Comparison of ENCODE assay signal across 8 cellular contexts in the genomic region with DNA sequence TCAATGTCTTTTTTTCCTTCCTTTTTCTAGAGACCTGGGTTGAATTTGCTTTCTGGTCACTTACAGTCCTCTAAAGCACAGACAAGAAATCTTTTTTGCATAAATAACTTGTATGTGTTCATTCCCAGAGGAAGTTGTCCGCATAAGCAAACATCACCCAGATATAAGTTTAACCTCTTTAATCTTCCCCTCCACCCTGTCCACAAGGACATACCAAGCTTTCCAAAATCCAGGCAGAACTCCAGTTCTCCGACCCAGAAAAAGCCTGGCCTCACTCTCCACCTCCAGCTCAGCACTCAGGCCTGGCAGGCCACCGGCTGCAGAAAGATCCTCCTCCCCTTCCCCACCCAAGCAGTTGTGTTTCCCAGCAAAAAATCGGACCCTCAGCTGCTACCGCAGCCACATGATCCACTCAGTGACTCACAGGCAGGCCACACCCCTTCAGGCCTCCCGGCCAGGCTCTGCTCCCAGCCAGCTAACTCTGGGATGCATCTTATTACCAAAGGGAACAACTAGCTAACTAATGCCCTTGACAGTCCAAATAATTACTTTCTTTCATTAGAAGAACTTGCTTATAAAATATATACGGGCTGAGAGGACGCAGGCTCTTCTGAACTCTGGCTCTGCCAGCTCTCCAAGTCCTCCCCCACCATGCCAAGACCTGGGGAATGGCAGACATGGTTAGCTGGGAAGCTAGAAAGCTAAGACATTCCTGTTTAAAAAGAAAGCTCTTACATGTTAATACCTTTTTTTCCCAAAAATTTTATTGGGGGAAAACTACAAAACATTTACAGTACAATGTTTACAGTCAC. TPM values are rescaled to one million over a fixed set of nuclear protein-coding genes. Genes with fewer than 3 reads are reported as not detected.
DNase-seq lines count a peak whose midpoint lies in the region; ATAC-seq and TF ChIP-seq lines count a peak whose summit lies in the region.

No MANE protein-coding gene starts in this region.

- CTCF ChIA-PET in HEK293T (lab: Yijun Ruan, JAX) (interaction anchor here (0.5 to 2.4 kb wide), 7 partner anchors 51 to 390 kb away, joined by 3 to 10 read pairs (median 3); no protein-coding TSS in a partner anchor), PC-3 (lab: Charles Lee) (interaction anchor here (0.6 to 1.5 kb wide), 4 partner anchors 91 to 260 kb away, joined by 3 to 6 read pairs (median 5); no protein-coding TSS in a partner anchor)

- H3K4me1 ChIP-seq in PC-3 (ENCODE audit: insufficient read depth, low read length) (peaks cover 43% of the 10 kb centered on the region), fibroblast of lung (ENCODE audit: control insufficient read depth, extremely low read depth, insufficient read depth, low read length) (peaks cover 19% of the 10 kb centered on the region), muscle layer of duodenum (ENCODE audit: control insufficient read depth in 1 of 2, insufficient read depth in 2 of 2, low read length in 2 of 2) (peaks cover 13 to 33% of the 10 kb centered on the region in 2 donors)

- peak overlapping the region; percentile 88 for H3K4me3 ChIP-seq in PC-3 (ENCODE audit: low read length)
- H3K4me3 ChIP-seq in fibroblast of lung (replicated peaks in 1 of 4; ENCODE audit: control extremely low read depth in 1 of 4, insufficient read depth in 1 of 4, low read depth in 3 of 4, low read length in 4 of 4), result peak overlapping the region; percentile 78 to 99 (median 81)
- peak overlapping the region; percentile 96 to 97 for H3K4me3 ChIP-seq in muscle layer of duodenum (ENCODE audit: low read depth in 1 of 2, low read length in 2 of 2)

- H3K9ac ChIP-seq in PC-3 (ENCODE audit: low read length) (peak overlapping the region; percentile 98), fibroblast of lung (ENCODE audit: insufficient read depth, low read length) (peak overlapping the region; percentile 46)

- H3K9me3 ChIP-seq in PC-3 (ENCODE audit: low read length) (no peaks in the 10 kb centered on the region), fibroblast of lung (ENCODE audit: control insufficient read depth, insufficient read depth, low read depth, low read length) (no peaks in the 10 kb centered on the region), muscle layer of duodenum (ENCODE audit: control insufficient read depth in 1 of 2, low read length in 2 of 2) (no peaks in the 10 kb centered on the region)

- H3K27ac ChIP-seq in PC-3 (ENCODE audit: low read length), result peak overlapping the region; percentile 90
- H3K27ac ChIP-seq in fibroblast of lung (ENCODE audit: insufficient read depth, low read length), result peak overlapping the region; percentile 84
- peak overlapping the region; percentile 99 for H3K27ac ChIP-seq in muscle layer of duodenum (ENCODE audit: low read length)

- H3F3A ChIP-seq in PC-3 (ENCODE audit: low read length, unreplicated experiment), result peaks cover 14% of the 10 kb centered on the region

- no peak overlapping the region for H2AFZ ChIP-seq in PC-3 (ENCODE audit: low read length)
- no peak overlapping the region for H2AFZ ChIP-seq in fibroblast of lung (ENCODE audit: low read length)

- TF ChIP-seq CTCF in PC-3 (conservative IDR thresholded peaks at IDR 0.05; ENCODE audit: low read depth, low read length) (no peak), fibroblast of lung (conservative IDR thresholded peaks at IDR 0.05 in 1 of 2, IDR thresholded peaks at IDR 0.05 in 1 of 2; ENCODE audit: low read depth in 1 of 2, low read length in 2 of 2) (no peak)

- POLR2A ChIA-PET in HEK293T (lab: Yijun Ruan, JAX) (interaction anchor here (0.8 to 1.5 kb wide), 5 partner anchors 15 to 51 kb away, joined by 3 to 8 read pairs (median 4); no protein-coding TSS in a partner anchor), PC-3 (lab: Charles Lee; ENCODE audit: unreplicated experiment) (interaction anchor here (0.5 to 0.7 kb wide), 3 partner anchors 139 to 262 kb away, joined by 4 to 6 read pairs (median 5); no protein-coding TSS in a partner anchor)

- H3K79me2 ChIP-seq in PC-3 (ENCODE audit: low read length), result peaks cover 69% of the 10 kb centered on the region
- peaks cover 48% of the 10 kb centered on the region for H3K79me2 ChIP-seq in fibroblast of lung (ENCODE audit: control insufficient read depth, insufficient read depth, low read length)

- peak; percentile 30 for ATAC-seq in PC-3
- no peak for ATAC-seq in HG02840 (IDR thresholded peaks at IDR 0.05; ENCODE audit: low FRiP score, unreplicated experiment)

- intact Hi-C loops in PC-3 (cut with micrococcal nuclease), result loop anchor here (1.0 to 10.0 kb wide), 3 partner anchors 91 to 397 kb away; no protein-coding TSS in a partner anchor

- H4K20me1 ChIP-seq in PC-3 (ENCODE audit: low read length) (peaks cover 22% of the 10 kb centered on the region), fibroblast of lung (ENCODE audit: control insufficient read depth, extremely low read depth, insufficient read depth, low read length) (peaks cover 2% of the 10 kb centered on the region)

- H3K4me2 ChIP-seq in PC-3 (ENCODE audit: low read length), result peak overlapping the region; percentile 84
- H3K4me2 ChIP-seq in fibroblast of lung (ENCODE audit: extremely low read depth, insufficient read depth, low read length), result peak overlapping the region; percentile 95

- no TSS peak for BruUV-seq in PC-3 (replicated peaks; lab: Mats Ljungman, UMichigan)

- DNase-seq in AML-193 (lab: John Stamatoyannopoulos, UW) (peak; percentile 63 to 68), HEK293T (ENCODE audit: extremely low spot score) (peak; percentile 70), PC-3 (peak; percentile 89), fibroblast of lung (ENCODE audit: low read depth in 2 of 2) (peak; percentile 98 to 99), stromal cell of bone marrow (ENCODE audit: low read depth) (peak; percentile 91)
- DNase-seq in activated effector memory CD4-positive, alpha-beta T cell treated with Interleukin-2 at 50 U/mL for 16 hours, result peak; percentile 41

- no peaks in the 10 kb centered on the region for H3K9me2 ChIP-seq in PC-3 (replicated peaks; ENCODE audit: low read length)

- H3K27me3 ChIP-seq in PC-3 (ENCODE audit: low read length) (no peaks in the 10 kb centered on the region), fibroblast of lung (ENCODE audit: control insufficient read depth, insufficient read depth, low read length) (no peaks in the 10 kb centered on the region), muscle layer of duodenum (ENCODE audit: low read depth, low read length) (no peaks in the 10 kb centered on the region)

- H3K36me3 ChIP-seq in PC-3 (ENCODE audit: low read depth, low read length) (peaks cover 30% of the 10 kb centered on the region), fibroblast of lung (ENCODE audit: control insufficient read depth, insufficient read depth, low read length) (peaks cover 8% of the 10 kb centered on the region), muscle layer of duodenum (ENCODE audit: control insufficient read depth in 1 of 2, insufficient read depth in 2 of 2, low read length in 2 of 2) (peaks cover 13 to 25% of the 10 kb centered on the region in 2 donors)

TF ChIP-seq in HEK293T, 16 proteins besides CTCF, POLR2A, EP300 and RAD21:
- no peak for TF ChIP-seq HDGF (IDR thresholded peaks at IDR 0.05; ENCODE audit: borderline replicate concordance)
- no peak for TF ChIP-seq FOXK2 (IDR thresholded peaks at IDR 0.05)
- no peak for TF ChIP-seq TARDBP (IDR thresholded peaks at IDR 0.05)
- no peak for TF ChIP-seq L3MBTL2 (conservative IDR thresholded peaks at IDR 0.05)
TF ChIP-seq in HEK293T: peak in this region for 0.

RNA-seq across cellular contexts. Expression of a gene that starts 4.5 kb away (rescaled TPM):
- total RNA-seq in PC-3 (2014; rRNA removed) (14.8 and 26.0 TPM in 2 replicates), fibroblast of lung (11.6 and 16.7 TPM in 2 replicates)
- polyA plus RNA-seq in fibroblast of lung, result 26.7 and 29.6 TPM in 2 replicates
- polyA plus RNA-seq in fibroblast of lung (2012), result 84.1 and 85.5 TPM in 2 replicates
- 6.7 and 10.0 TPM in 2 replicates for polyA minus RNA-seq in fibroblast of lung (ENCODE audit: low replicate concordance)

Comparison
In these comparisons a context has a peak if more than half of its experiments do, and no peak if none do; other contexts are left out.
1. DNase-seq: peak in every context shown above with its lines; median percentile 98 in fibroblast of lung; 91 in stromal cell of bone marrow; 89 in PC-3; 70 in HEK293T; 66 in AML-193; 41 in activated effector memory CD4-positive, alpha-beta T cell treated with Interleukin-2 at 50 U/mL for 16 hours.